Comparison of ENCODE assay signal across 17 cellular contexts in the genomic region with DNA sequence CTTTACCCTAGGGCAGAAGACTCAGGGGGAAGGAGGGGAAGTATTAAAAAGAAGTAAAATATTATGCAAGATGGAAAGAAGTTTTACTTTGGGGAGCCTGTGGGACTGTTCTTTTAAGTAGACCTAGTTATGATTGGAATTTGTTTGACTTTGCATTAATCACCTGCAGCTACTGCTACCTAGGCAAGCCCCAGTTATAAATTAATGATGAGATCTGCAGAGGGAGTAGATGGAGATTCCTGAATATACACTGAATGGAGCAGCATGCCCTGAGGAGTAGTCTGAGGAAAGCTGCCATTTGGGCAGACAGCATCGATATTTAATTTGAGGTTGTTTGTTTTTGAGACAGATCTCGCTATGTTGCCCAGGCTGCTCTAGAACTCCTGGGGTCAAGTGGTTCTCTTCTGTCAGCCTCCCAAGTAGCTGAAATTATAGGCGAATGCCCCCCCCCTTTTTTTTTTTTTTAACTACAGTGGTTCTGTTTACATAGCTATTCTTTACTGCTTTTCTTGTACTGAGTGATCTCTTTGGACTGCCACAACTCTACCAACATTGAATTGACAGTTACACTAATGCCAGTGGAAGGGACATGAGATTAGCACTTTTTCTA.
"Had no signal": no experiment of that assay in that cellular context is flagged by ENCODE, and none has a peak within 500 bp of the region (broad histone marks: within the 10 kb centered on the region; RNA-seq: fewer than 3 reads in every experiment).

No MANE protein-coding gene starts in this region.

- DNase-seq: activated CD4-positive, alpha-beta T cell treated with anti-CD3 and anti-CD28 coated beads, Interleukin-2, amount 10 ng/mL, durations not matched to agents 7 days and 5 days; activated CD8-positive, alpha-beta T cell treated with anti-CD3 and anti-CD28 coated beads, Interleukin-2, amount 10 ng/mL, durations not matched to agents 7 days and 5 days; activated naive CD4-positive, alpha-beta T cell treated with anti-CD3 and anti-CD28 coated beads, Interleukin-2, amount 10 ng/mL, durations not matched to agents 7 days and 5 days; activated T-cell treated with anti-CD3 and anti-CD28 coated beads, Interleukin-2, amount 50 U/mL, for 24 hours; aorta; colonic mucosa; foreskin keratinocyte; glutamatergic neuron; hippocampal formation; sigmoid colon; stimulated activated CD4-positive, alpha-beta T cell treated with anti-CD3 and anti-CD28 coated beads, Interleukin-4, amount 100 ng/mL, for 24 hours; stomach; trophoblast cell had no signal

- H3K4me3 ChIP-seq: colonic mucosa, lung, sigmoid colon, stomach, vagina had no signal

- ATAC-seq: activated CD8-positive, alpha-beta T cell treated with anti-CD3 and anti-CD28 coated beads, Interleukin-2, amount 10 ng/mL, durations not matched to agents 7 days and 5 days; foreskin keratinocyte; stimulated activated effector memory CD8-positive, alpha-beta T cell treated with anti-CD3 and anti-CD28 coated beads, Interleukin-12 subunit alpha, Interleukin-12 subunit beta, amount 100 ng/mL, for 72 hours had no signal

- H3K27ac ChIP-seq: colonic mucosa, foreskin keratinocyte, parathyroid adenoma, sigmoid colon, stomach, vagina had no signal

- H3K27me3 ChIP-seq: colonic mucosa, foreskin keratinocyte, sigmoid colon, stomach, vagina had no signal
